In genomic region chr9:90105793-90106192, GRCh38 we compare ENCODE assay signal across 16 cellular contexts.
DNase-seq lines count a peak whose midpoint lies in the region; ATAC-seq and TF ChIP-seq lines count a peak whose summit lies in the region.
"Had no signal": no experiment of that assay in that cellular context is flagged by ENCODE, and none has a peak within 500 bp of the region (broad histone marks: within the 10 kb centered on the region; RNA-seq: fewer than 3 reads in every experiment).

No MANE protein-coding gene starts in this region.

- in situ Hi-C loops in G401 (cut with HindIII; ENCODE audit: low sequenced_read_pairs) (loop anchor here (10.0 kb wide), 1 partner anchor 501 kb away; the partner anchor contains the start of gene GADD45G), gastrocnemius medialis (cut with MboI; ENCODE audit: low sequenced_read_pairs in 4 of 4) (loop anchor here in 2 of 4 donors (25.0 kb wide), 2 partner anchors 193 to 793 kb away; partner anchors contain the start of genes CKS2 (in 1 of the 2) and SECISBP2 (in 1 of the 2))

- H3K4me1 ChIP-seq in right atrium auricular region: peaks cover 0 to 25% of the 10 kb centered on the region in 2 donors
- H3K4me1 ChIP-seq in gastrocnemius medialis: peaks cover 45 to 47% of the 10 kb centered on the region in 2 donors
- no peaks in the 10 kb centered on the region for H3K4me1 ChIP-seq in breast epithelium
- H3K4me1 ChIP-seq: BLaER1, Caco-2 had no signal

- TF ChIP-seq CTCF in right atrium auricular region (IDR thresholded peaks at IDR 0.05): no peak
- TF ChIP-seq CTCF in gastrocnemius medialis (IDR thresholded peaks at IDR 0.05 in 4 of 5, conservative IDR thresholded peaks at IDR 0.05 in 1 of 5): no peak
- no peak for TF ChIP-seq CTCF in breast epithelium (IDR thresholded peaks at IDR 0.05)

- DNase-seq in Right ventricle myocardium superior: no peak
- DNase-seq in right atrium auricular region (ENCODE audit: low spot score): no peak
- peak; percentile 55 for DNase-seq in G401 (ENCODE audit: low spot score)
- peak; percentile 89 for DNase-seq in myocyte (ENCODE audit: low read depth)
- peak in 1 of 2 donors; percentile 63 for DNase-seq in gastrocnemius medialis
- DNase-seq in occipital lobe (lab: John Stamatoyannopoulos, UW): no peak
- DNase-seq in effector CD4-positive, alpha-beta T cell: no peak
- no peak for DNase-seq in breast epithelium (ENCODE audit: low spot score in 2 of 2)
- DNase-seq: 8988T; AML-193; Caco-2; CD8-positive, alpha-beta memory T cell; GM23248 had no signal

- intact Hi-C loops in Right ventricle myocardium superior (cut with DNase I): no loop called here
- intact Hi-C loops in gastrocnemius medialis (cut with DNase I; ENCODE audit: low total_unique reads): loop anchor here (2.0 to 10.0 kb wide), 7 partner anchors 105 to 1319 kb away; partner anchors contain the start of genes CKS2, NFIL3, SECISBP2 and SEMA4D
- intact Hi-C loops in breast epithelium (cut with DNase I; ENCODE audit: low total_unique reads): loop anchor here (10.0 kb wide), 1 partner anchor 501 kb away; the partner anchor contains the start of gene GADD45G

- H3K4me3 ChIP-seq in right atrium auricular region (no peak overlapping the region), gastrocnemius medialis (no peak overlapping the region), breast epithelium (no peak overlapping the region)
- H3K4me3 ChIP-seq: BLaER1, GM12878, GM23248 had no signal

- H3K9me3 ChIP-seq in right atrium auricular region (peaks cover 3 to 7% of the 10 kb centered on the region in 2 donors), gastrocnemius medialis (no peaks in the 10 kb centered on the region), breast epithelium (no peaks in the 10 kb centered on the region)
- H3K9me3 ChIP-seq: Caco-2 had no signal

- H3K27ac ChIP-seq in right atrium auricular region (peak overlapping the region in 1 of 2 donors; percentile 75), gastrocnemius medialis (peak overlapping the region; percentile 78 to 95 (median 87)), breast epithelium (no peak overlapping the region)
- H3K27ac ChIP-seq: BLaER1, GM23248 had no signal

- TF ChIP-seq POLR2A in gastrocnemius medialis (IDR thresholded peaks at IDR 0.05): no peak
- no peak for TF ChIP-seq POLR2A in breast epithelium (IDR thresholded peaks at IDR 0.05)

- H3K27me3 ChIP-seq in right atrium auricular region (no peaks in the 10 kb centered on the region), gastrocnemius medialis (no peaks in the 10 kb centered on the region), breast epithelium (no peaks in the 10 kb centered on the region)
- H3K27me3 ChIP-seq: BLaER1 had no signal

- ATAC-seq in Right ventricle myocardium superior (ENCODE audit: poor library complexity) (peak; percentile 35), gastrocnemius medialis (peak; percentile 6 to 74)
- ATAC-seq: GM12878, HCT116 had no signal

- H3K36me3 ChIP-seq in right atrium auricular region (no peaks in the 10 kb centered on the region), gastrocnemius medialis (no peaks in the 10 kb centered on the region), breast epithelium (no peaks in the 10 kb centered on the region)
- H3K36me3 ChIP-seq: BLaER1 had no signal

Comparison
In these comparisons a context has a peak if more than half of its experiments do, and no peak if none do; other contexts are left out.
1. DNase-seq: peak in G401 (single experiment) and myocyte (single experiment); none in Right ventricle myocardium superior (single experiment), right atrium auricular region (single experiment), occipital lobe (single experiment), effector CD4-positive, alpha-beta T cell (single experiment) and breast epithelium (0 of 2).
2. H3K27ac ChIP-seq: peak in gastrocnemius medialis (4 of 4); none in breast epithelium (0 of 2).